3 cellular contexts compared by ENCODE assay signal in the genomic region with DNA sequence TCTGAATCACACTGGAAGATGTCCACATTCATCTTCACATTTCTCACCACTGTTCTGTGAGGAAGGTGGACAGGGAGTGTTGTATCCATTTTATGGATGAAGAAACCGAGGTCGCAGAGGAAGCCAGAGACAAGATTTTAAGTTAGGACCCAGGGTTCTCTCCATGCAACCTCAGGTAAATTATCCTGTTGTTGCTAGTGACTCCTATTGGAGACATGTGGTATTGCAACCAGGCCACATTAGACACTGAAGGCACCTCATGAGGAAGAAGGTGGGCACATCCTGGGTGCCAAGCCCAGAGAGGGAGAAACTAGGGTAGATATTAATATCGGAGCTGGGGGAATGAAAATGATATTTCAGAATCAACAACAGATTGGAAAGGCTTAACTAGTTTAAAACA.
TF ChIP-seq lines count a peak whose summit lies in the region.

No MANE protein-coding gene starts in this region.

TF ChIP-seq in HEK293, 187 proteins besides CTCF, POLR2A, EP300 and RAD21:
- TF ChIP-seq ZNF610 (tag by site-specific recombination; IDR thresholded peaks at IDR 0.05; ENCODE audit: borderline replicate concordance): no peak
- TF ChIP-seq SETDB1 (IDR thresholded peaks at IDR 0.05; ENCODE audit: insufficient read length, low read length): peak; percentile 58
- peak; percentile 57; the same call in 1 of the 2 replicates for TF ChIP-seq ZNF580 (tag by site-specific recombination; IDR thresholded peaks at IDR 0.05)
- no peak for TF ChIP-seq ZNF501 (tag by site-specific recombination; IDR thresholded peaks at IDR 0.05)

TF ChIP-seq in K562, 482 proteins besides CTCF, POLR2A, EP300 and RAD21 (continues in another document):
- peak; percentile 99 for TF ChIP-seq ZNF764 (CRISPR knock-in tag; IDR thresholded peaks at IDR 0.05; ENCODE audit: low read depth)
- TF ChIP-seq, protein P1, sequence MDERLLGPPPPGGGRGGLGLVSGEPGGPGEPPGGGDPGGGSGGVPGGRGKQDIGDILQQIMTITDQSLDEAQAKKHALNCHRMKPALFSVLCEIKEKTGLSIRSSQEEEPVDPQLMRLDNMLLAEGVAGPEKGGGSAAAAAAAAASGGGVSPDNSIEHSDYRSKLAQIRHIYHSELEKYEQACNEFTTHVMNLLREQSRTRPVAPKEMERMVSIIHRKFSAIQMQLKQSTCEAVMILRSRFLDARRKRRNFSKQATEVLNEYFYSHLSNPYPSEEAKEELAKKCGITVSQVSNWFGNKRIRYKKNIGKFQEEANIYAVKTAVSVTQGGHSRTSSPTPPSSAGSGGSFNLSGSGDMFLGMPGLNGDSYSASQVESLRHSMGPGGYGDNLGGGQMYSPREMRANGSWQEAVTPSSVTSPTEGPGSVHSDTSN (CRISPR knock-in tag; IDR thresholded peaks at IDR 0.05; ENCODE audit: low read depth): no peak
- TF ChIP-seq, protein P1 (tag; conservative IDR thresholded peaks at IDR 0.05; ENCODE audit: low read depth): no peak
- no peak for TF ChIP-seq SMARCA4 (IDR thresholded peaks at IDR 0.05)
- TF ChIP-seq EGR1 (conservative IDR thresholded peaks at IDR 0.05): no peak
- TF ChIP-seq CHD4 (IDR thresholded peaks at IDR 0.05; ENCODE audit: insufficient read depth, insufficient replicate concordance, low read depth, low read length, poor library complexity, severe bottlenecking): no peak
- TF ChIP-seq NR2F6 (CRISPR knock-in tag; IDR thresholded peaks at IDR 0.05): no peak
- no peak for TF ChIP-seq ZNF444 (CRISPR knock-in tag; IDR thresholded peaks at IDR 0.05)
- no peak for TF ChIP-seq ETS2 (tag; IDR thresholded peaks at IDR 0.05; ENCODE audit: borderline replicate concordance, poor library complexity, severe bottlenecking)
- TF ChIP-seq ZNF76 (CRISPR knock-in tag; IDR thresholded peaks at IDR 0.05; ENCODE audit: borderline replicate concordance): no peak
- no peak for TF ChIP-seq DLX4 (CRISPR knock-in tag; IDR thresholded peaks at IDR 0.05)
- TF ChIP-seq KHSRP (IDR thresholded peaks at IDR 0.05): no peak
- TF ChIP-seq, protein P2, sequence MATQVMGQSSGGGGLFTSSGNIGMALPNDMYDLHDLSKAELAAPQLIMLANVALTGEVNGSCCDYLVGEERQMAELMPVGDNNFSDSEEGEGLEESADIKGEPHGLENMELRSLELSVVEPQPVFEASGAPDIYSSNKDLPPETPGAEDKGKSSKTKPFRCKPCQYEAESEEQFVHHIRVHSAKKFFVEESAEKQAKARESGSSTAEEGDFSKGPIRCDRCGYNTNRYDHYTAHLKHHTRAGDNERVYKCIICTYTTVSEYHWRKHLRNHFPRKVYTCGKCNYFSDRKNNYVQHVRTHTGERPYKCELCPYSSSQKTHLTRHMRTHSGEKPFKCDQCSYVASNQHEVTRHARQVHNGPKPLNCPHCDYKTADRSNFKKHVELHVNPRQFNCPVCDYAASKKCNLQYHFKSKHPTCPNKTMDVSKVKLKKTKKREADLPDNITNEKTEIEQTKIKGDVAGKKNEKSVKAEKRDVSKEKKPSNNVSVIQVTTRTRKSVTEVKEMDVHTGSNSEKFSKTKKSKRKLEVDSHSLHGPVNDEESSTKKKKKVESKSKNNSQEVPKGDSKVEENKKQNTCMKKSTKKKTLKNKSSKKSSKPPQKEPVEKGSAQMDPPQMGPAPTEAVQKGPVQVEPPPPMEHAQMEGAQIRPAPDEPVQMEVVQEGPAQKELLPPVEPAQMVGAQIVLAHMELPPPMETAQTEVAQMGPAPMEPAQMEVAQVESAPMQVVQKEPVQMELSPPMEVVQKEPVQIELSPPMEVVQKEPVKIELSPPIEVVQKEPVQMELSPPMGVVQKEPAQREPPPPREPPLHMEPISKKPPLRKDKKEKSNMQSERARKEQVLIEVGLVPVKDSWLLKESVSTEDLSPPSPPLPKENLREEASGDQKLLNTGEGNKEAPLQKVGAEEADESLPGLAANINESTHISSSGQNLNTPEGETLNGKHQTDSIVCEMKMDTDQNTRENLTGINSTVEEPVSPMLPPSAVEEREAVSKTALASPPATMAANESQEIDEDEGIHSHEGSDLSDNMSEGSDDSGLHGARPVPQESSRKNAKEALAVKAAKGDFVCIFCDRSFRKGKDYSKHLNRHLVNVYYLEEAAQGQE (CRISPR knock-in tag; IDR thresholded peaks at IDR 0.05; ENCODE audit: low read depth): no peak
- TF ChIP-seq, protein P3, sequence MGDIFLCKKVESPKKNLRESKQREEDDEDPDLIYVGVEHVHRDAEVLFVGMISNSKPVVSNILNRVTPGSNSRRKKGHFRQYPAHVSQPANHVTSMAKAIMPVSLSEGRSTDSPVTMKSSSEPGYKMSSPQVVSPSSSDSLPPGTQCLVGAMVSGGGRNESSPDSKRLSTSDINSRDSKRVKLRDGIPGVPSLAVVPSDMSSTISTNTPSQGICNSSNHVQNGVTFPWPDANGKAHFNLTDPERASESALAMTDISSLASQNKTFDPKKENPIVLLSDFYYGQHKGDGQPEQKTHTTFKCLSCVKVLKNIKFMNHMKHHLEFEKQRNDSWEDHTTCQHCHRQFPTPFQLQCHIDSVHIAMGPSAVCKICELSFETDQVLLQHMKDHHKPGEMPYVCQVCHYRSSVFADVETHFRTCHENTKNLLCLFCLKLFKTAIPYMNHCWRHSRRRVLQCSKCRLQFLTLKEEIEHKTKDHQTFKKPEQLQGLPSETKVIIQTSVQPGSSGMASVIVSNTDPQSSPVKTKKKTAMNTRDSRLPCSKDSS (IDR thresholded peaks at IDR 0.05; ENCODE audit: low read depth, partially characterized antibody): peak; percentile 65
- TF ChIP-seq ARID1B (IDR thresholded peaks at IDR 0.05): no peak
- no peak for TF ChIP-seq ESRRA (IDR thresholded peaks at IDR 0.05; ENCODE audit: borderline replicate concordance, low read depth)
- TF ChIP-seq MTF1 (CRISPR knock-in tag; IDR thresholded peaks at IDR 0.05; ENCODE audit: borderline replicate concordance): no peak
- peak; percentile 84 for TF ChIP-seq CBX5 (IDR thresholded peaks at IDR 0.05; ENCODE audit: borderline replicate concordance, low read depth)
- TF ChIP-seq ELK3 (CRISPR knock-in tag; IDR thresholded peaks at IDR 0.05): no peak

TF ChIP-seq in neural cell, 6 proteins besides CTCF, POLR2A, EP300 and RAD21:
- TF ChIP-seq EZH2 (IDR thresholded peaks at IDR 0.05; ENCODE audit: borderline replicate concordance, insufficient read depth, low read length, poor library complexity, severe bottlenecking) (no peak), SMC3 (conservative IDR thresholded peaks at IDR 0.05; ENCODE audit: poor library complexity) (no peak), MXI1 (conservative IDR thresholded peaks at IDR 0.05; ENCODE audit: poor library complexity, severe bottlenecking) (no peak), POLR2AphosphoS5 (IDR thresholded peaks at IDR 0.05) (no peak), TAF1 (IDR thresholded peaks at IDR 0.05; ENCODE audit: low read depth) (no peak)
- TF ChIP-seq, protein P2 (IDR thresholded peaks at IDR 0.05; ENCODE audit: borderline replicate concordance): no peak
